11 cellular contexts compared by ENCODE assay signal in the genomic region with DNA sequence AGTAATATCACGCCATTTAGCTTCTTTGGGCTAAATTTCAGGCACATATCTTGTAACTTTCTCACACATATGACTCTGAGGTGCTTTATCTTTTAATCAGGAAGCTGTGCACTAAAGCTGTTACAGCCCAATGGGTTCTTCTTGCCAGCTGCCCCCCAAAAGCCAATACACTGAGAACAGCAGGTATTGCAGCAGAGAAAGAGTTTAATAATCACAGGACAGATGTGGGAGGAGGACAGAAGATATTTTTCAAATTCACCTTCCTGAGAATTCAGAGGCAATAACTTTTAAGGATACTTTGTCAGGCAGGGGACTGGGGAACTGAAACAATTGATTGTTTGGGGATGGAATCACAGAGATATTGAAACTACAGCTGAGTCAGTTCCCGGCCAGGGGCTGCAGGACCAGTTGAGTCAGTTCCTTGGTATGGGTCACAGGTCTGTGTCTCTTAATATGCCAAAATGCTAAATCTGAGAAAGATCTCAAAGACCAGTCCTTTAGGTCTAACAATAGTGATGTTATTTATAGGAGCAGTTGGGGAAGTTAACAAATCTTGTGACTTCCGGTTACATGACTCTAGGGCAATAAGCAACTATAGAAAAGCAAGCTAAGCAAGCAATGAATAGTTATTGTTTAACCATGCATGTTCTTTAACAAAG. TPM values are rescaled to one million over a fixed set of nuclear protein-coding genes. Genes with fewer than 3 reads are reported as not detected.
DNase-seq lines count a peak whose midpoint lies in the region; ATAC-seq, FAIRE-seq and TF ChIP-seq lines count a peak whose summit lies in the region.
"Had no signal": no experiment of that assay in that cellular context is flagged by ENCODE, and none has a peak within 500 bp of the region (broad histone marks: within the 10 kb centered on the region; RNA-seq: fewer than 3 reads in every experiment).

No MANE protein-coding gene starts in this region.

- TF ChIP-seq CTCF in MM.1S (IDR thresholded peaks at IDR 0.05; ENCODE audit: low read length), result no peak
- no peak for TF ChIP-seq CTCF in dorsolateral prefrontal cortex (IDR thresholded peaks at IDR 0.05 in 54 of 56, conservative IDR thresholded peaks at IDR 0.05 in 2 of 56; ENCODE audit: low read depth in 1 of 56, partially characterized antibody in 56 of 56)

- H3K36me3 ChIP-seq in MM.1S (replicated peaks; ENCODE audit: insufficient read depth, low read length), result no peaks in the 10 kb centered on the region
- H3K36me3 ChIP-seq: neutrophil had no signal

- no peaks in the 10 kb centered on the region for H4K20me1 ChIP-seq in MM.1S (ENCODE audit: insufficient read depth, low read length)

- peaks cover 26% of the 10 kb centered on the region for H3K4me1 ChIP-seq in MM.1S (ENCODE audit: low read length)

- peak overlapping the region; percentile 61 for H2AFZ ChIP-seq in MM.1S (ENCODE audit: low read length)

- peak overlapping the region; percentile 2; the same call in 1 of the 2 replicates for H3K9ac ChIP-seq in MM.1S (ENCODE audit: low read length)

- peak; percentile 56 for ATAC-seq in GM19351 (IDR thresholded peaks at IDR 0.05; ENCODE audit: unreplicated experiment)
- peak; percentile 83 for ATAC-seq in HG02870 (IDR thresholded peaks at IDR 0.05; ENCODE audit: unreplicated experiment)
- ATAC-seq: T-cell had no signal

- peak overlapping the region; percentile 39; the same call in 1 of the 2 replicates for H3K4me2 ChIP-seq in MM.1S (ENCODE audit: low read depth, low read length)

- DNase-seq in GM12891 (ENCODE audit: insufficient read length, low spot score) (no peak), MM.1S (peak; percentile 82), dorsolateral prefrontal cortex (no peak), pons (ENCODE audit: low spot score) (no peak), AG20443 (ENCODE audit: low spot score) (no peak)
- no peak for DNase-seq in stimulated activated CD4-positive, alpha-beta T cell treated with anti-CD3 and anti-CD28 coated beads, Interleukin-2, amount 100 ng/mL, for 48 hours
- DNase-seq: T-cell, trophoblast cell had no signal

- H3K27ac ChIP-seq in MM.1S (ENCODE audit: low read length) (peak overlapping the region; percentile 86), dorsolateral prefrontal cortex (no peak overlapping the region)
- H3K27ac ChIP-seq: neutrophil had no signal

- TF ChIP-seq POLR2A in GM12891 (IDR thresholded peaks at IDR 0.05; ENCODE audit: low read depth, low read length), result no peak

- H3K4me3 ChIP-seq in MM.1S (ENCODE audit: low read length) (0 out of 2 replicates have a peak overlapping the region, but pooled peaks have one; percentile 12), dorsolateral prefrontal cortex (no peak overlapping the region)

- FAIRE-seq in GM12891 (lab: Jason Lieb, UNC), result no peak

- H3K9me2 ChIP-seq in MM.1S (replicated peaks; ENCODE audit: insufficient read depth, low read length), result no peaks in the 10 kb centered on the region

- no peaks in the 10 kb centered on the region; the same call in 1 of the 2 replicates for H3K9me3 ChIP-seq in MM.1S (replicated peaks; ENCODE audit: insufficient read depth, low read length)
- H3K9me3 ChIP-seq: neutrophil had no signal

- H3F3A ChIP-seq in MM.1S (ENCODE audit: insufficient read depth, low read length), result peaks cover 9% of the 10 kb centered on the region

- no peaks in the 10 kb centered on the region for H3K79me2 ChIP-seq in MM.1S (ENCODE audit: low read length)

- H3K27me3 ChIP-seq in MM.1S (replicated peaks; ENCODE audit: insufficient read depth, low read length) (no peaks in the 10 kb centered on the region), dorsolateral prefrontal cortex (no peaks in the 10 kb centered on the region)
- H3K27me3 ChIP-seq: neutrophil had no signal

- intact Hi-C loops in dorsolateral prefrontal cortex (cut with DNase I), result no loop called here

TF ChIP-seq in GM12891, 5 proteins besides CTCF, POLR2A, EP300 and RAD21:
- TF ChIP-seq POU2F2 (IDR thresholded peaks at IDR 0.05; ENCODE audit: low read depth, low read length), result no peak
- TF ChIP-seq SPI1 (IDR thresholded peaks at IDR 0.05; ENCODE audit: low read depth, low read length), result peak; percentile 78

RNA-seq across cellular contexts. Expression of gene DDIT4L, which starts 28.1 kb away (rescaled TPM):
- polyA plus RNA-seq in GM12891 (2012; ENCODE audit: low read depth, missing spikeins), result not detected
- 10 to 100 TPM in 17 of 120 experiments, 1 to 10 TPM in 103; 1.9 to 24.4 (median 6.1) TPM for total RNA-seq in dorsolateral prefrontal cortex
